In the genomic region with DNA sequence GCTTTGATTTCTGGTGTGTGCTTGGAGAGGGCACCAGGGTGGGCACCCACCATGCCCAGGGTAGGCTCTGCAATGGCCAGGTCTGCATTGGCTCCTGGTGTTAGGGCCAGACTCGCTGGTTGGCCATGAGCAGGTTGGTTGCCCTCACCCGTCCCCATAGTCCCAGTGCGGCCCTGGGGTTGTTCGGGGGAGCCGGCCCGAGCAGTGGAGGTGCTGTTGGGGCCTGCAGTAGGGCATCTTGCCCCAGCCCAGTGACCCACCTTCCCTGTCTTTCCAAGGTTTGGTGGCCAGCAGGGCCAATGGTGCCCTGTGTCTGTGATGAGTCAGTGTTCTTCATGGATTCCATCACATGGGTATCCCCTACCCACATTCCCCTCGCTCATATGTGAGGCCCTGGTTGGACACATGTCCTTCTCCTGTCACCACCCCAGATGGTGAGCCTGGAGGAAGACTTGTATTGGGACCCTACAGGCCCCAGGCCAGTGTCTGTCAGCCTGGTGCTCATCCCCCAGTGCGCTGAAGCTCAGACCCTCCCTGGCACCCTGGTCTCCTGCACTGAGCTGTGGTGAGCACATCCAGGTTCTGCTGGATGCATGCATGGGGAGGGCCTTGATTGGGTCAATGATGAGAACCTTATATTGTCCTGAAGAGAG, we compare ENCODE assay signal across 21 cellular contexts.
A peak's percentile ranks its signal among the peaks of the same experiment; 100 is the strongest.
DNase-seq lines count a peak whose midpoint lies in the region; ATAC-seq, FAIRE-seq and TF ChIP-seq lines count a peak whose summit lies in the region.
"Had no signal": no experiment of that assay in that cellular context is flagged by ENCODE, and none has a peak within 500 bp of the region (broad histone marks: within the 10 kb centered on the region; RNA-seq: fewer than 3 reads in every experiment).

No MANE protein-coding gene starts in this region.

- H3K27ac ChIP-seq in kidney (ENCODE audit: low read depth in 2 of 2, low read length in 2 of 2) (no peak overlapping the region), hepatocyte (no peak overlapping the region)
- H3K27ac ChIP-seq: 22Rv1, adrenal gland, testis had no signal

- CTCF ChIA-PET in activated CD8-positive, alpha-beta T cell treated with anti-CD3 and anti-CD28 coated beads for 36 hours (lab: Charles Lee): no interaction called here
- CTCF ChIA-PET in GM10248 (lab: Yijun Ruan, JAX): no interaction called here

- no peaks in the 10 kb centered on the region for H3K27me3 Mint-ChIP-seq in activated CD8-positive, alpha-beta T cell treated with anti-CD3 and anti-CD28 coated beads for 36 hours

- POLR2A ChIA-PET in activated CD8-positive, alpha-beta T cell treated with anti-CD3 and anti-CD28 coated beads for 36 hours (lab: Charles Lee): no interaction called here
- POLR2A ChIA-PET in GM10248 (lab: Yijun Ruan, JAX): no interaction called here

- peaks cover 0 to 11% of the 10 kb centered on the region in 2 donors for H3K9me3 ChIP-seq in kidney (ENCODE audit: control insufficient read depth in 1 of 2, low read length in 2 of 2)
- no peaks in the 10 kb centered on the region for H3K9me3 ChIP-seq in hepatocyte (ENCODE audit: low read depth)
- H3K9me3 ChIP-seq: adrenal gland, testis had no signal

- H3K4me1 Mint-ChIP-seq in activated CD8-positive, alpha-beta T cell treated with anti-CD3 and anti-CD28 coated beads for 36 hours (ENCODE audit: low read depth): no peaks in the 10 kb centered on the region

- no peaks in the 10 kb centered on the region for H3K36me3 Mint-ChIP-seq in activated CD8-positive, alpha-beta T cell treated with anti-CD3 and anti-CD28 coated beads for 36 hours (ENCODE audit: low read depth)

- no peak overlapping the region for H3K27ac Mint-ChIP-seq in activated CD8-positive, alpha-beta T cell treated with anti-CD3 and anti-CD28 coated beads for 36 hours

- H3K4me1 ChIP-seq in kidney (ENCODE audit: control insufficient read depth in 1 of 2, insufficient read depth in 1 of 2, low read depth in 1 of 2, low read length in 2 of 2) (no peaks in the 10 kb centered on the region), hepatocyte (ENCODE audit: insufficient read depth) (no peaks in the 10 kb centered on the region)
- H3K4me1 ChIP-seq: adrenal gland, testis had no signal

- no peaks in the 10 kb centered on the region for H3K79me2 ChIP-seq in hepatocyte

- H3K4me3 Mint-ChIP-seq in activated CD8-positive, alpha-beta T cell treated with anti-CD3 and anti-CD28 coated beads for 36 hours: no peak overlapping the region

- TF ChIP-seq CTCF in kidney (IDR thresholded peaks at IDR 0.05; ENCODE audit: borderline replicate concordance, extremely low read depth, insufficient read depth) (no peak), GM10248 (IDR thresholded peaks at IDR 0.05; ENCODE audit: control extremely low read depth, extremely low read depth, low read depth, missing control alignments) (no peak), hepatocyte (IDR thresholded peaks at IDR 0.05; ENCODE audit: poor library complexity) (no peak)
- TF ChIP-seq CTCF in activated CD8-positive, alpha-beta T cell treated with anti-CD3 and anti-CD28 coated beads for 36 hours (IDR thresholded peaks at IDR 0.05): no peak

- DNase-seq in activated CD4-positive, CD25-positive, alpha-beta regulatory T cell treated with anti-CD3 and anti-CD28 coated beads, Interleukin-2, amount 50 U/mL, for 72 hours: peak; percentile 16
- peak; percentile 35 for DNase-seq in activated CD8-positive, alpha-beta memory T cell treated with anti-CD3 and anti-CD28 coated beads for 24 hours
- DNase-seq in kidney (peak; percentile 53), GM10248 (ENCODE audit: extremely low spot score) (no peak), hepatocyte (ENCODE audit: low spot score) (no peak)
- peak; percentile 3 for DNase-seq in stimulated activated CD8-positive, alpha-beta memory T cell treated with anti-CD3 and anti-CD28 coated beads, Interleukin-4, amount 100 ng/mL, for 48 hours
- DNase-seq in activated CD8-positive, alpha-beta T cell treated with anti-CD3 and anti-CD28 coated beads for 36 hours: no peak
- DNase-seq: activated CD4-positive, CD25-positive, alpha-beta regulatory T cell; central memory CD4-positive, alpha-beta T cell; effector memory CD4-positive, alpha-beta T cell; NCI-H446; SHP77 treated with DMSO at 0.1 percent for 48 hours; stimulated activated CD4-positive, alpha-beta T cell treated with anti-CD3 and anti-CD28 coated beads, Interleukin-2, amount 100 ng/mL, for 48 hours; T-helper 2 cell; testis had no signal

- H3K36me3 ChIP-seq in kidney (ENCODE audit: control insufficient read depth in 1 of 2, insufficient read depth in 2 of 2, low read length in 2 of 2) (no peaks in the 10 kb centered on the region), hepatocyte (replicated peaks; ENCODE audit: insufficient read depth, low read depth) (no peaks in the 10 kb centered on the region)
- H3K36me3 ChIP-seq: adrenal gland had no signal

- 93% methylated on average over 8 of the region's 8 CpGs for WGBS in hepatocyte (ENCODE audit: low lambda C conversion rate, missing lambda C conversion rate)

- no peaks in the 10 kb centered on the region for H3K27me3 ChIP-seq in hepatocyte
- H3K27me3 ChIP-seq: adrenal gland, testis had no signal

- no peak for ATAC-seq in activated CD4-positive, CD25-positive, alpha-beta regulatory T cell treated with anti-CD3 and anti-CD28 coated beads, Interleukin-2, amount 50 U/mL, for 24 hours
- no peak for ATAC-seq in activated CD8-positive, alpha-beta T cell treated with anti-CD3 and anti-CD28 coated beads for 36 hours
- ATAC-seq: GM12878 had no signal

- H3K9ac ChIP-seq in kidney (ENCODE audit: low read length in 2 of 2): no peak overlapping the region

- no peak for FAIRE-seq in kidney (lab: Jason Lieb, UNC)
- FAIRE-seq: G401.6, GM12878, islet of Langerhans had no signal

- H3K9me3 Mint-ChIP-seq in activated CD8-positive, alpha-beta T cell treated with anti-CD3 and anti-CD28 coated beads for 36 hours: peaks cover 3% of the 10 kb centered on the region

- intact Hi-C loops in kidney (cut with DNase I): no loop called here
- intact Hi-C loops in activated CD8-positive, alpha-beta T cell treated with anti-CD3 and anti-CD28 coated beads for 36 hours (cut with micrococcal nuclease): no loop called here

- H3K4me3 ChIP-seq in kidney (ENCODE audit: low read length in 2 of 2): no peak overlapping the region
- H3K4me3 ChIP-seq in hepatocyte: no peak overlapping the region
- H3K4me3 ChIP-seq: adrenal gland, GM12878, testis had no signal

- H3K4me2 ChIP-seq in hepatocyte: no peak overlapping the region

- no peaks in the 10 kb centered on the region for H3K9me2 ChIP-seq in hepatocyte (replicated peaks; ENCODE audit: insufficient read depth)

- H2AFZ ChIP-seq in hepatocyte: no peak overlapping the region

- H4K20me1 ChIP-seq in hepatocyte (ENCODE audit: insufficient read depth, poor library complexity, severe bottlenecking): no peaks in the 10 kb centered on the region

Comparison
In these comparisons a context has a peak if more than half of its experiments do, and no peak if none do; other contexts are left out.
1. DNase-seq: peak in activated CD4-positive, CD25-positive, alpha-beta regulatory T cell treated with anti-CD3 and anti-CD28 coated beads, Interleukin-2, amount 50 U/mL, for 72 hours (single experiment), activated CD8-positive, alpha-beta memory T cell treated with anti-CD3 and anti-CD28 coated beads for 24 hours (single experiment), kidney (single experiment) and stimulated activated CD8-positive, alpha-beta memory T cell treated with anti-CD3 and anti-CD28 coated beads, Interleukin-4, amount 100 ng/mL, for 48 hours (single experiment); none in activated CD8-positive, alpha-beta T cell treated with anti-CD3 and anti-CD28 coated beads for 36 hours (single experiment), GM10248 (single experiment) and hepatocyte (single experiment).